Comparison of ENCODE assay signal across 8 cellular contexts in genomic region chr20:21125072-21125848, GRCh38. TPM values are rescaled to one million over a fixed set of nuclear protein-coding genes. Genes with fewer than 3 reads are reported as not detected.
DNase-seq lines count a peak whose midpoint lies in the region; ATAC-seq lines count a peak whose summit lies in the region.

No MANE protein-coding gene starts in this region.

- peak overlapping the region; percentile 94 for H3K4me3 ChIP-seq in thymus (ENCODE audit: low read length)

- ATAC-seq in GM21423 (IDR thresholded peaks at IDR 0.05; ENCODE audit: unreplicated experiment), result peak; percentile 24

- peaks cover 3% of the 10 kb centered on the region for H3K36me3 ChIP-seq in thymus (ENCODE audit: control insufficient read depth, insufficient read depth)

- DNase-seq in DMS53 (lab: John Stamatoyannopoulos, UW) (peak; percentile 83), HK-2 (ENCODE audit: unreplicated experiment) (peak; percentile 56), OCI-M2 (lab: John Stamatoyannopoulos, UW; ENCODE audit: unreplicated experiment) (peak; percentile 69), dedifferentiated amniotic fluid mesenchymal stem cell (ENCODE audit: extremely low spot score) (peak; percentile 35), lung microvascular endothelial cell (ENCODE audit: low read depth in 2 of 2) (peak; percentile 47 to 48), NOMO-1 (lab: John Stamatoyannopoulos, UW; ENCODE audit: unreplicated experiment in 2 of 2) (no peak)

- no peaks in the 10 kb centered on the region for H3K27me3 ChIP-seq in thymus (ENCODE audit: control insufficient read depth, insufficient read depth)

- H3K27ac ChIP-seq in thymus (ENCODE audit: low read depth), result no peak overlapping the region

- 7% methylated on average over 25 of the region's 25 CpGs for WGBS in thymus

- H3K4me1 ChIP-seq in thymus (ENCODE audit: control insufficient read depth, insufficient read depth, low read length), result peaks cover 10% of the 10 kb centered on the region

- no peaks in the 10 kb centered on the region for H3K9me3 ChIP-seq in thymus (ENCODE audit: control insufficient read depth)

RNA-seq across cellular contexts. Expression of gene KIZ, which starts 0.6 kb away (rescaled TPM):
- 4.0 and 13.9 TPM in 2 replicates for total RNA-seq in lung microvascular endothelial cell
- polyA plus RNA-seq in thymus, result 24.7 TPM

RNA-seq across cellular contexts. Expression of gene LINC00237, which starts 19.1 kb away (rescaled TPM):
- total RNA-seq in lung microvascular endothelial cell, result not detected in 2 replicates
- not detected for polyA plus RNA-seq in thymus

Comparison
In these comparisons a context has a peak if more than half of its experiments do, and no peak if none do; other contexts are left out.
1. DNase-seq: peak in DMS53 (single experiment), HK-2 (single experiment), OCI-M2 (single experiment), dedifferentiated amniotic fluid mesenchymal stem cell (single experiment) and lung microvascular endothelial cell (2 of 2); none in NOMO-1 (0 of 2).